Comparison of ENCODE assay signal across 27 cellular contexts in the genomic region with DNA sequence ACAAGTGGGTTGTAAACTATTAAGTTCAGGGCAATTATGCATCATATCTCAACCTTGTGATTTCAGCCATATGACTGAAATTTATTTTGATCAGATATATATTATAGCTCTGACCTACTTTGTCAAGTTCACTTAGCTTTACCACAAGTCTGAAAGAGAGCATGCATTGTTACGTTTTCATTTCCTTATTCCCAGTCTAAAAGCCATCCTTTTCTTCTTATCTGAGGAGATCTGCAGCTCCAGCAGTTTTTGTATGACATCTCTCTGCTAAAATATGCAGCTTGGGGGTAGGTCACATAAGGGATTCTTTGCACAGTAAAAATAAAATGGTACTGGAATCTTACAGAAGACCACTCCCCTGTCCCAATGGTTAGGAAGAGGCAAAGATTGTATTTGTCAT.
"Had no signal": no experiment of that assay in that cellular context is flagged by ENCODE, and none has a peak within 500 bp of the region (broad histone marks: within the 10 kb centered on the region; RNA-seq: fewer than 3 reads in every experiment).

No MANE protein-coding gene starts in this region.

- H3K36me3 Mint-ChIP-seq: naive thymus-derived CD4-positive, alpha-beta T cell; stimulated activated memory B cell treated with anti-CD40 and anti-IgM and Interleukin-4, amounts not matched to agents 10 μg/mL and 1 μg/mL and 100 μg/mL, for 72 hours had no signal

- H3K9ac ChIP-seq: parathyroid adenoma had no signal

- ATAC-seq: mucosa of descending colon; naive thymus-derived CD4-positive, alpha-beta T cell; psoas muscle; right lobe of liver; stimulated activated memory B cell treated with anti-CD40 and anti-IgM and Interleukin-4, amounts not matched to agents 10 μg/mL and 1 μg/mL and 100 μg/mL, for 72 hours; stimulated activated naive CD8-positive, alpha-beta T cell treated with anti-CD3 and anti-CD28 coated beads, Interleukin-15, amount 100 ng/mL, for 72 hours had no signal

- H3K4me1 Mint-ChIP-seq: nephron; stimulated activated memory B cell treated with anti-CD40 and anti-IgM and Interleukin-4, amounts not matched to agents 10 μg/mL and 1 μg/mL and 100 μg/mL, for 72 hours; stimulated activated naive CD8-positive, alpha-beta T cell treated with anti-CD3 and anti-CD28 coated beads, Interleukin-15, amount 100 ng/mL, for 72 hours had no signal

- DNase-seq: hypothalamus; islet precursor cell; left ventricle myocardium inferior; mesendoderm; midbrain; mucosa of descending colon; naive thymus-derived CD4-positive, alpha-beta T cell; nucleus accumbens; psoas muscle; right lobe of liver; stimulated activated CD4-positive, alpha-beta T cell treated with anti-CD3 and anti-CD28 coated beads, Interleukin-1b, Interleukin-23, amount 100 ng/mL, for 48 hours; stimulated activated CD4-positive, alpha-beta T cell treated with anti-CD3 and anti-CD28 coated beads, Interleukin-2, amount 100 ng/mL, for 48 hours; stimulated activated CD4-positive, alpha-beta T cell treated with anti-CD3 and anti-CD28 coated beads, Interleukin-4, amount 100 ng/mL, for 4 hours; stimulated activated CD8-positive, alpha-beta memory T cell treated with anti-CD3 and anti-CD28 coated beads, Interleukin-4, amount 100 ng/mL, for 48 hours; stimulated activated naive CD4-positive, alpha-beta T cell treated with Interleukin-2 at 50 U/mL for 16 hours; stimulated activated naive CD8-positive, alpha-beta T cell treated with anti-CD3 and anti-CD28 coated beads, Interleukin-15, amount 100 ng/mL, for 72 hours; substantia nigra; upper lobe of left lung had no signal

- H3K9me3 ChIP-seq: psoas muscle, right atrium auricular region, right lobe of liver, tibial nerve, upper lobe of left lung, vagina had no signal

- H3K4me3 ChIP-seq: left ventricle myocardium inferior, lung, mucosa of descending colon, psoas muscle, right atrium auricular region, right lobe of liver, smooth muscle cell, tibial nerve, upper lobe of left lung, vagina had no signal

- H3K27me3 ChIP-seq: right atrium auricular region, right lobe of liver, tibial nerve, upper lobe of left lung, vagina had no signal

- H3K4me3 Mint-ChIP-seq: naive thymus-derived CD4-positive, alpha-beta T cell; nephron; neural crest cell; stimulated activated memory B cell treated with anti-CD40 and anti-IgM and Interleukin-4, amounts not matched to agents 10 μg/mL and 1 μg/mL and 100 μg/mL, for 72 hours; stimulated activated naive CD8-positive, alpha-beta T cell treated with anti-CD3 and anti-CD28 coated beads, Interleukin-15, amount 100 ng/mL, for 72 hours had no signal

- H3K36me3 ChIP-seq: left ventricle myocardium inferior, right atrium auricular region, right lobe of liver, tibial nerve, upper lobe of left lung, vagina had no signal

- H3K27ac Mint-ChIP-seq: naive thymus-derived CD4-positive, alpha-beta T cell; stimulated activated memory B cell treated with anti-CD40 and anti-IgM and Interleukin-4, amounts not matched to agents 10 μg/mL and 1 μg/mL and 100 μg/mL, for 72 hours; stimulated activated naive CD8-positive, alpha-beta T cell treated with anti-CD3 and anti-CD28 coated beads, Interleukin-15, amount 100 ng/mL, for 72 hours had no signal

- H3K9me3 Mint-ChIP-seq: neural crest cell had no signal

- H3K4me1 ChIP-seq: left ventricle myocardium inferior, parathyroid adenoma, psoas muscle, right atrium auricular region, right lobe of liver, tibial nerve, upper lobe of left lung, vagina had no signal

- H3K27me3 Mint-ChIP-seq: naive thymus-derived CD4-positive, alpha-beta T cell; stimulated activated memory B cell treated with anti-CD40 and anti-IgM and Interleukin-4, amounts not matched to agents 10 μg/mL and 1 μg/mL and 100 μg/mL, for 72 hours; stimulated activated naive CD8-positive, alpha-beta T cell treated with anti-CD3 and anti-CD28 coated beads, Interleukin-15, amount 100 ng/mL, for 72 hours had no signal
